ENCODE assay signal across 8 cellular contexts in genomic region chr10:91635401-91636400, GRCh38. TPM values are rescaled to one million over a fixed set of nuclear protein-coding genes. Genes with fewer than 3 reads are reported as not detected.
DNase-seq lines count a peak whose midpoint lies in the region; ATAC-seq and TF ChIP-seq lines count a peak whose summit lies in the region.

No MANE protein-coding gene starts in this region.

- H3K27ac ChIP-seq in IMR-90 (ENCODE audit: insufficient read depth, low read length): no peak overlapping the region
- no peak overlapping the region for H3K27ac ChIP-seq in left ventricle myocardium inferior (replicated peaks)

- H3K56ac ChIP-seq in IMR-90 (ENCODE audit: extremely low read depth, insufficient read depth, low read length): no peak overlapping the region

- H4K8ac ChIP-seq in IMR-90 (ENCODE audit: low read depth in 2 of 2, low read length in 2 of 2): 0 out of 4 replicates have a peak overlapping the region, but pooled peaks of 1 of the 2 experiments have one; percentile 51

- WGBS in IMR-90 (ENCODE audit: extremely low coverage in 2 of 2, insufficient read length in 1 of 2), 2 experiments: 30% methylated on average over 3 of the region's 10 CpGs; no CpG with 5 or more reads in 1 of the 2 experiments

- no peak overlapping the region for H3K14ac ChIP-seq in IMR-90 (replicated peaks; ENCODE audit: low read depth, low read length)

- CTCF ChIA-PET in IMR-90 (lab: Yijun Ruan, JAX): interaction anchor here (0.5 to 5.2 kb wide), 23 partner anchors 8 to 336 kb away, joined by 3 to 30 read pairs (median 4); partner anchors contain the start of gene BTAF1

- H2BK5ac ChIP-seq in IMR-90 (ENCODE audit: low read depth, low read length, poor library complexity, severe bottlenecking): no peak overlapping the region

- H3K36me3 ChIP-seq in IMR-90 (ENCODE audit: control insufficient read depth, insufficient read depth, low read length): peaks cover 4% of the 10 kb centered on the region
- peaks cover 2% of the 10 kb centered on the region for H3K36me3 ChIP-seq in left ventricle myocardium inferior

- peaks cover 11 to 16% of the 10 kb centered on the region in 2 experiments; a peak in 3 of 4 replicates for H3K79me1 ChIP-seq in IMR-90 (ENCODE audit: low read depth in 1 of 2, low read length in 2 of 2)

- H3K4me3 ChIP-seq in IMR-90 (ENCODE audit: insufficient read depth, low read depth, low read length): no peak overlapping the region
- no peak overlapping the region for H3K4me3 ChIP-seq in left ventricle myocardium inferior

- peak; percentile 82 for TF ChIP-seq CTCF in IMR-90 (conservative IDR thresholded peaks at IDR 0.05; ENCODE audit: low read depth, low read length)
- peak; percentile 88 for TF ChIP-seq CTCF in left ventricle myocardium inferior (IDR thresholded peaks at IDR 0.05; ENCODE audit: borderline replicate concordance)

- H3K9ac ChIP-seq in IMR-90 (ENCODE audit: low read depth, low read length): no peak overlapping the region

- peaks cover 13% of the 10 kb centered on the region for H3K4me1 Mint-ChIP-seq in activated naive CD8-positive, alpha-beta T cell treated with anti-CD3 and anti-CD28 coated beads, Interleukin-2, amount 50 U/mL, for 24 hours

- H3K9me3 ChIP-seq in IMR-90 (ENCODE audit: control insufficient read depth, insufficient read depth, low read length) (no peaks in the 10 kb centered on the region; the same call in 1 of the 2 replicates), left ventricle myocardium inferior (replicated peaks) (no peaks in the 10 kb centered on the region)

- H3K36me3 Mint-ChIP-seq in activated naive CD8-positive, alpha-beta T cell treated with anti-CD3 and anti-CD28 coated beads, Interleukin-2, amount 50 U/mL, for 24 hours (ENCODE audit: low read depth): no peaks in the 10 kb centered on the region

- no peak overlapping the region for H2AK9ac ChIP-seq in IMR-90 (replicated peaks; ENCODE audit: low read depth, low read length, poor library complexity)

- BruUV-seq in IMR-90 (replicated peaks; lab: Mats Ljungman, UMichigan): no TSS peak

- dilution Hi-C loops in IMR-90 (cut with HindIII; ENCODE audit: low sequenced_read_pairs, unreplicated experiment): no loop called here

- H2AK5ac ChIP-seq in IMR-90 (ENCODE audit: low read depth, low read length): no peak overlapping the region

- peak overlapping the region; percentile 71; the same call in 1 of the 2 replicates for H4K5ac ChIP-seq in IMR-90 (ENCODE audit: low read depth, low read length)

- peaks cover 48% of the 10 kb centered on the region for H3K27me3 Mint-ChIP-seq in activated naive CD8-positive, alpha-beta T cell treated with anti-CD3 and anti-CD28 coated beads, Interleukin-2, amount 50 U/mL, for 24 hours

- H3K4me3 Mint-ChIP-seq in activated naive CD8-positive, alpha-beta T cell treated with anti-CD3 and anti-CD28 coated beads, Interleukin-2, amount 50 U/mL, for 24 hours: no peak overlapping the region

- no peak overlapping the region for H2AFZ ChIP-seq in IMR-90 (replicated peaks; ENCODE audit: low read length, poor library complexity)

- no peaks in the 10 kb centered on the region for H3K9me1 ChIP-seq in IMR-90 (ENCODE audit: insufficient read depth, low read length)

- no peak for TF ChIP-seq POLR2A in IMR-90 (IDR thresholded peaks at IDR 0.05; ENCODE audit: low read depth, low read length)

- no peak for ATAC-seq in IMR-90 (ENCODE audit: low read depth)
- peak; percentile 47 for ATAC-seq in activated naive CD8-positive, alpha-beta T cell treated with anti-CD3 and anti-CD28 coated beads, Interleukin-2, amount 50 U/mL, for 24 hours
- ATAC-seq in GM21390 (IDR thresholded peaks at IDR 0.05; ENCODE audit: unreplicated experiment): no peak

- H3K4me1 ChIP-seq in IMR-90 (ENCODE audit: control insufficient read depth, insufficient read depth, low read length) (no peaks in the 10 kb centered on the region), left ventricle myocardium inferior (peaks cover 34% of the 10 kb centered on the region)

- H2BK15ac ChIP-seq in IMR-90 (ENCODE audit: low read depth, low read length): peak overlapping the region; percentile 5; the same call in 1 of the 3 replicates

- H2BK20ac ChIP-seq in IMR-90 (ENCODE audit: low read depth, low read length): peak overlapping the region; percentile 37; the same call in 1 of the 2 replicates

- peak; percentile 86 for TF ChIP-seq RAD21 in IMR-90 (IDR thresholded peaks at IDR 0.05; ENCODE audit: low read length)

- POLR2A ChIA-PET in IMR-90 (lab: Charles Lee; ENCODE audit: unreplicated experiment): no interaction called here

- no peaks in the 10 kb centered on the region for H3K9me3 Mint-ChIP-seq in activated naive CD8-positive, alpha-beta T cell treated with anti-CD3 and anti-CD28 coated beads, Interleukin-2, amount 50 U/mL, for 24 hours

- H3K18ac ChIP-seq in IMR-90 (ENCODE audit: low read depth, low read length): peak overlapping the region; percentile 65; the same call in 1 of the 2 replicates

- no peak overlapping the region for H4K91ac ChIP-seq in IMR-90 (ENCODE audit: insufficient read depth, low read depth, low read length)

- no peak overlapping the region for H3K4ac ChIP-seq in IMR-90 (ENCODE audit: low read depth, low read length)

- in situ Hi-C loops in IMR-90 (cut with MboI; ENCODE audit: low sequenced_read_pairs): loop anchor here (5.0 to 10.0 kb wide), 2 partner anchors 138 to 341 kb away; no protein-coding TSS in a partner anchor

- H3K27me3 ChIP-seq in IMR-90 (ENCODE audit: control insufficient read depth, insufficient read depth, low read length) (no peaks in the 10 kb centered on the region), left ventricle myocardium inferior (ENCODE audit: low read depth) (no peaks in the 10 kb centered on the region)

- intact Hi-C loops in IMR-90 (cut with micrococcal nuclease): loop anchor here (1.0 to 10.0 kb wide), 6 partner anchors 83 to 751 kb away; no protein-coding TSS in a partner anchor
- intact Hi-C loops in left ventricle myocardium inferior (cut with micrococcal nuclease): loop anchor here (5.0 kb wide), 2 partner anchors 73 to 143 kb away; no protein-coding TSS in a partner anchor

- H2BK120ac ChIP-seq in IMR-90 (ENCODE audit: low read depth, low read length): peak overlapping the region; percentile 45; the same call in 1 of the 2 replicates

- peak; percentile 1 for DNase-seq in NK-92 treated with Interleukin-12 subunit alpha and Interleukin-12 subunit beta, amount 100 ng/mL, for 24 hours (lab: John Stamatoyannopoulos, UW)
- DNase-seq in NK-92 (lab: John Stamatoyannopoulos, UW; ENCODE audit: unreplicated experiment) (no peak), IMR-90 (peak; percentile 81), OCI-M2 (lab: John Stamatoyannopoulos, UW; ENCODE audit: unreplicated experiment) (peak; percentile 48), left ventricle myocardium inferior (no peak), putamen (ENCODE audit: low spot score) (peak; percentile 69)
- peak; percentile 46 for DNase-seq in activated naive CD8-positive, alpha-beta T cell treated with anti-CD3 and anti-CD28 coated beads, Interleukin-2, amount 50 U/mL, for 24 hours

- H3K4me2 ChIP-seq in IMR-90 (ENCODE audit: low read depth, low read length): no peak overlapping the region

- no peak overlapping the region for H3K27ac Mint-ChIP-seq in activated naive CD8-positive, alpha-beta T cell treated with anti-CD3 and anti-CD28 coated beads, Interleukin-2, amount 50 U/mL, for 24 hours

- H3K23ac ChIP-seq in IMR-90 (ENCODE audit: low read depth, low read length): no peak overlapping the region

- 0 out of 2 replicates have a peak, but pooled peaks cover 7% of the 10 kb centered on the region for H4K20me1 ChIP-seq in IMR-90 (ENCODE audit: insufficient read depth, low read length)

TF ChIP-seq in IMR-90, 13 proteins besides CTCF, POLR2A, EP300 and RAD21:
- TF ChIP-seq SMC3 (IDR thresholded peaks at IDR 0.05; ENCODE audit: low read depth, low read length): peak; percentile 97
- no peak for TF ChIP-seq RCOR1 (IDR thresholded peaks at IDR 0.05; ENCODE audit: insufficient replicate concordance, low read length)
- TF ChIP-seq, protein P1, sequence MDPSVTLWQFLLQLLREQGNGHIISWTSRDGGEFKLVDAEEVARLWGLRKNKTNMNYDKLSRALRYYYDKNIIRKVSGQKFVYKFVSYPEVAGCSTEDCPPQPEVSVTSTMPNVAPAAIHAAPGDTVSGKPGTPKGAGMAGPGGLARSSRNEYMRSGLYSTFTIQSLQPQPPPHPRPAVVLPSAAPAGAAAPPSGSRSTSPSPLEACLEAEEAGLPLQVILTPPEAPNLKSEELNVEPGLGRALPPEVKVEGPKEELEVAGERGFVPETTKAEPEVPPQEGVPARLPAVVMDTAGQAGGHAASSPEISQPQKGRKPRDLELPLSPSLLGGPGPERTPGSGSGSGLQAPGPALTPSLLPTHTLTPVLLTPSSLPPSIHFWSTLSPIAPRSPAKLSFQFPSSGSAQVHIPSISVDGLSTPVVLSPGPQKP (IDR thresholded peaks at IDR 0.05; ENCODE audit: borderline replicate concordance, low read depth, low read length): no peak
- no peak for TF ChIP-seq MXI1 (IDR thresholded peaks at IDR 0.05; ENCODE audit: borderline replicate concordance, low read depth, low read length)
- TF ChIP-seq MAFK (IDR thresholded peaks at IDR 0.05; ENCODE audit: low read depth, low read length): peak; percentile 41; the same call in 1 of the 2 replicates
- no peak for TF ChIP-seq MAZ (IDR thresholded peaks at IDR 0.05; ENCODE audit: borderline replicate concordance, low read depth, low read length)

RNA-seq across cellular contexts. Expression of gene PPP1R3C, which starts 2.8 kb away (rescaled TPM):
- total RNA-seq in IMR-90 (2012; rRNA removed) (61.7 and 62.9 TPM in 2 replicates), left ventricle myocardium inferior (236 TPM)
- polyA plus RNA-seq in IMR-90 (2012; rRNA removed): 10.8 and 17.4 TPM in 2 replicates
- polyA plus RNA-seq in IMR-90 (2012; cell fraction: cytosol; rRNA removed): 4.8 and 6.4 TPM in 2 replicates
- polyA plus RNA-seq in IMR-90 (2012; cell fraction: nucleus; rRNA removed; ENCODE audit: low replicate concordance): 1.6 and 12.4 TPM in 2 replicates

Comparison
In these comparisons a context has a peak if more than half of its experiments do, and no peak if none do; other contexts are left out.
1. DNase-seq: peak in NK-92 treated with Interleukin-12 subunit alpha and Interleukin-12 subunit beta, amount 100 ng/mL, for 24 hours (single experiment), IMR-90 (single experiment), OCI-M2 (single experiment), activated naive CD8-positive, alpha-beta T cell treated with anti-CD3 and anti-CD28 coated beads, Interleukin-2, amount 50 U/mL, for 24 hours (single experiment) and putamen (single experiment); none in NK-92 (single experiment) and left ventricle myocardium inferior (single experiment).